Comparison of ENCODE assay signal across 10 cellular contexts in the genomic region with DNA sequence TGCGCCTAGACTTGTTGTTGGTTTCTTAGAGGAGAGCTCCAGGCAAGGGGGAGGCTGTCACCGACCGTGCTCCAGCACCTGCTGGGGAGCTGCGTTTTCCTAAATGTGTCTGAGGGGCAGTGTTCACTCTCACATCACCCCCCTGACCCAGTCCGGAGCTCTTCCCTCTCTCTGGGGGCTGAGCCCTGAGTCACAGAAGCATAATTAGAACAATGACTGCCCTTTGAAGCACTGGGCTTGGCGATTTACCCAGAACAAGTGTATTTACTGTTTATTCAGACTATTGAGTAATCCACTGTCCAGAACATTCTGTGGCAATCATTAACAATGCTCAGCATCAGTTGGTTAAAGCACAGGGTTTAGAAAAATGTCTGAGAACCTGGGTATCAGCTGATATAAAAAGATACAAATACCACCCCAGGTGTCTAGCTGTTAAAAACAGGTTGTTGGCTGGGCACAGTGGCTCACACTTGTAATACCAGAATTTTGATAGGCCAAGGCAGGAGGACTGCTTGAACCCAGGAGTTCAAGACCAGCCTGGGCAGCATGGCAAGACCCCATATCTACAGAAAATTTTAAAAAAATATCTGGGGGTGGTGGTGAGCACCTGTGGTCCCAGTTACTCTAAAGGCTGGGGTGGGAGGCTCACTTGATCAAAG. TPM values are rescaled to one million over a fixed set of nuclear protein-coding genes. Genes with fewer than 3 reads are reported as not detected.
DNase-seq lines count a peak whose midpoint lies in the region; ATAC-seq, FAIRE-seq and TF ChIP-seq lines count a peak whose summit lies in the region.
"Had no signal": no experiment of that assay in that cellular context is flagged by ENCODE, and none has a peak within 500 bp of the region (broad histone marks: within the 10 kb centered on the region; RNA-seq: fewer than 3 reads in every experiment).

No MANE protein-coding gene starts in this region.

- TF ChIP-seq EP300 in HepG2 (IDR thresholded peaks at IDR 0.05; ENCODE audit: low read depth in 2 of 2, low read length in 2 of 2) (peak in 1 of 2 experiments; percentile 94; a peak in 2 of 4 replicates), HepG2 (CRISPR knock-in tag; IDR thresholded peaks at IDR 0.05; ENCODE audit: borderline replicate concordance) (no peak)

- no peak overlapping the region for H3K56ac ChIP-seq in IMR-90 (ENCODE audit: extremely low read depth, insufficient read depth, low read length)

- H4K20me1 ChIP-seq in IMR-90 (ENCODE audit: insufficient read depth, low read length) (no peaks in the 10 kb centered on the region), HepG2 (ENCODE audit: insufficient read depth, low read length) (no peaks in the 10 kb centered on the region)

- no peak overlapping the region for H3K14ac ChIP-seq in IMR-90 (replicated peaks; ENCODE audit: low read depth, low read length)

- H2AK9ac ChIP-seq in IMR-90 (replicated peaks; ENCODE audit: low read depth, low read length, poor library complexity), result no peak overlapping the region

- no peak overlapping the region for H2AK5ac ChIP-seq in IMR-90 (ENCODE audit: low read depth, low read length)

- TF ChIP-seq CTCF in IMR-90 (conservative IDR thresholded peaks at IDR 0.05; ENCODE audit: low read depth, low read length) (no peak), epithelial cell of esophagus (IDR thresholded peaks at IDR 0.05; ENCODE audit: insufficient read depth, low read depth, low read length, missing control alignments) (no peak), HepG2 (CRISPR knock-in tag; IDR thresholded peaks at IDR 0.05) (peak; percentile 36; the same call in 1 of the 2 replicates), thyroid gland (IDR thresholded peaks at IDR 0.05) (no peak), GM10248 (IDR thresholded peaks at IDR 0.05; ENCODE audit: control extremely low read depth, extremely low read depth, low read depth, missing control alignments) (no peak), spleen (IDR thresholded peaks at IDR 0.05 in 8 of 11, conservative IDR thresholded peaks at IDR 0.05 in 3 of 11) (no peak)

- H4K91ac ChIP-seq in IMR-90 (ENCODE audit: insufficient read depth, low read depth, low read length), result no peak overlapping the region

- POLR2A ChIA-PET in IMR-90 (lab: Charles Lee; ENCODE audit: unreplicated experiment), result no interaction called here
- POLR2A ChIA-PET in HepG2 (lab: Yijun Ruan, JAX), result interaction anchor here (1.1 to 1.2 kb wide), 3 partner anchors 16 to 230 kb away, joined by 3 to 6 read pairs (median 3); partner anchors contain the start of gene TMEM208
- POLR2A ChIA-PET in GM10248 (lab: Yijun Ruan, JAX), result interaction anchor here (0.5 kb wide), 1 partner anchor 110 kb away, joined by 3 read pairs; no protein-coding TSS in a partner anchor

- H4K5ac ChIP-seq in IMR-90 (ENCODE audit: low read depth, low read length), result no peak overlapping the region

- WGBS in IMR-90 (ENCODE audit: extremely low coverage in 2 of 2, insufficient read length in 1 of 2), 2 experiments, result 0% methylated on average over 1 of the region's 6 CpGs; no CpG with 5 or more reads in 1 of the 2 experiments
- 6% methylated on average over 6 of the region's 6 CpGs for WGBS in HepG2 (ENCODE audit: low lambda C conversion rate)
- WGBS in thyroid gland, 2 donors, result 28 to 35% methylated on average over 6 of the region's 6 CpGs
- 74 to 83% (median 80%) methylated on average over 4 to 6 of the region's 6 CpGs for WGBS in spleen, 5 donors

- H3K4me2 ChIP-seq in IMR-90 (ENCODE audit: low read depth, low read length), result peak overlapping the region; percentile 3; the same call in 1 of the 2 replicates
- H3K4me2 ChIP-seq in HepG2 (ENCODE audit: low read depth, low read length), result peak overlapping the region; percentile 60

- CTCF ChIA-PET in IMR-90 (lab: Yijun Ruan, JAX), result no interaction called here
- CTCF ChIA-PET in HepG2 (lab: Yijun Ruan, JAX; ENCODE audit: low intra/inter-chr PET ratio, low total read pairs), result no interaction called here
- CTCF ChIA-PET in GM10248 (lab: Yijun Ruan, JAX), result interaction anchor here (0.7 to 1.7 kb wide), 3 partner anchors 11 to 161 kb away, joined by 3 to 4 read pairs (median 3); no protein-coding TSS in a partner anchor

- H2BK5ac ChIP-seq in IMR-90 (ENCODE audit: low read depth, low read length, poor library complexity, severe bottlenecking), result no peak overlapping the region

- no peaks in the 10 kb centered on the region for H3K79me2 ChIP-seq in HepG2 (ENCODE audit: insufficient read depth, low read length)

- no peak overlapping the region for H3K18ac ChIP-seq in IMR-90 (ENCODE audit: low read depth, low read length)

- H2AFZ ChIP-seq in IMR-90 (replicated peaks; ENCODE audit: low read length, poor library complexity) (peak overlapping the region; percentile 26), HepG2 (ENCODE audit: low read length) (no peak overlapping the region)

- in situ Hi-C loops in IMR-90 (cut with MboI; ENCODE audit: low sequenced_read_pairs), result no loop called here
- in situ Hi-C loops in HepG2 (cut with HindIII; ENCODE audit: extremely low pct_ligation_motif_present, low pct_unique_long_range_greater_than_20kb), result no loop called here

- no peaks in the 10 kb centered on the region for H3K79me1 ChIP-seq in IMR-90 (ENCODE audit: low read depth in 1 of 2, low read length in 2 of 2)

- FAIRE-seq in HepG2 (lab: Jason Lieb, UNC), result peak; percentile 89

- H3K23ac ChIP-seq in IMR-90 (ENCODE audit: low read depth, low read length), result no peak overlapping the region

- H3K4ac ChIP-seq in IMR-90 (ENCODE audit: low read depth, low read length), result no peak overlapping the region

- H2BK20ac ChIP-seq in IMR-90 (ENCODE audit: low read depth, low read length), result no peak overlapping the region

- H3K27ac ChIP-seq in IMR-90 (ENCODE audit: insufficient read depth, low read length) (no peak overlapping the region), HepG2 (ENCODE audit: extremely low read length, insufficient read depth, low read length) (no peak overlapping the region), thyroid gland (peak overlapping the region; percentile 69 to 83 (median 75)), spleen (no peak overlapping the region)

- dilution Hi-C loops in IMR-90 (cut with HindIII; ENCODE audit: low sequenced_read_pairs, unreplicated experiment), result no loop called here

- H2BK120ac ChIP-seq in IMR-90 (ENCODE audit: low read depth, low read length), result no peak overlapping the region

- H3K9me1 ChIP-seq in IMR-90 (ENCODE audit: insufficient read depth, low read length), result peaks cover 3% of the 10 kb centered on the region

- BruUV-seq in IMR-90 (replicated peaks; lab: Mats Ljungman, UMichigan), result no TSS peak
- no TSS peak for BruUV-seq in HepG2 (replicated peaks; lab: Mats Ljungman, UMichigan)

- TF ChIP-seq RAD21 in IMR-90 (IDR thresholded peaks at IDR 0.05; ENCODE audit: low read length) (no peak), HepG2 (CRISPR knock-in tag; IDR thresholded peaks at IDR 0.05) (no peak)

- TF ChIP-seq POLR2A in IMR-90 (IDR thresholded peaks at IDR 0.05; ENCODE audit: low read depth, low read length) (no peak), HepG2 (IDR thresholded peaks at IDR 0.05; ENCODE audit: insufficient read depth in 1 of 2, low read depth in 2 of 2, low read length in 2 of 2) (no peak), thyroid gland (IDR thresholded peaks at IDR 0.05) (peak in 1 of 2 donors; percentile 9), spleen (IDR thresholded peaks at IDR 0.05) (no peak)

- H3K4me1 ChIP-seq in IMR-90 (ENCODE audit: control insufficient read depth, insufficient read depth, low read length) (peaks cover 6% of the 10 kb centered on the region; the same call in 1 of the 2 replicates), HepG2 (ENCODE audit: insufficient read depth, low read length) (peaks cover 52% of the 10 kb centered on the region), thyroid gland (peaks cover 28 to 36% of the 10 kb centered on the region in 2 donors), spleen (peaks cover 5 to 17% (median 13%) of the 10 kb centered on the region in 6 donors)

- no peak overlapping the region for H2BK15ac ChIP-seq in IMR-90 (ENCODE audit: low read depth, low read length)

- H3K9me3 ChIP-seq in IMR-90 (ENCODE audit: control insufficient read depth, insufficient read depth, low read length) (no peaks in the 10 kb centered on the region), HepG2 (ENCODE audit: low read length) (no peaks in the 10 kb centered on the region), thyroid gland (no peaks in the 10 kb centered on the region), spleen (no peaks in the 10 kb centered on the region)
- H3K9me3 ChIP-seq: Peyer's patch had no signal

- peak; percentile 66 for ATAC-seq in IMR-90 (ENCODE audit: low read depth)
- ATAC-seq in HepG2, result peak; percentile 83
- ATAC-seq in HG03159 (IDR thresholded peaks at IDR 0.05; ENCODE audit: unreplicated experiment), result no peak

- no peak overlapping the region for H3K9ac ChIP-seq in IMR-90 (ENCODE audit: low read depth, low read length)
- no peak overlapping the region for H3K9ac ChIP-seq in HepG2 (ENCODE audit: insufficient read depth, low read depth, low read length)

- DNase-seq in IMR-90 (peak; percentile 80), epithelial cell of esophagus (ENCODE audit: low read depth) (peak; percentile 41), HepG2 (ENCODE audit: low spot score) (peak; percentile 92), thyroid gland (peak; percentile 85 to 86), GM10248 (ENCODE audit: extremely low spot score) (no peak), spleen (no peak)
- no peak for DNase-seq in stimulated activated CD4-positive, alpha-beta T cell treated with anti-CD3 and anti-CD28 coated beads, Interleukin-4, amount 100 ng/mL, for 24 hours
- DNase-seq: activated CD4-positive, alpha-beta memory T cell treated with anti-CD3 and anti-CD28 coated beads, Interleukin-2, amount 10 ng/mL, durations not matched to agents 7 days and 5 days had no signal

- no peak overlapping the region for H4K8ac ChIP-seq in IMR-90 (ENCODE audit: low read depth in 2 of 2, low read length in 2 of 2)

- intact Hi-C loops in IMR-90 (cut with micrococcal nuclease) (no loop called here), HepG2 (cut with micrococcal nuclease; ENCODE audit: unreplicated experiment) (no loop called here), thyroid gland (cut with DNase I) (no loop called here), spleen (cut with DNase I; ENCODE audit: low total_unique reads) (no loop called here)

- no peak overlapping the region for H3K4me3 ChIP-seq in IMR-90 (ENCODE audit: insufficient read depth, low read depth, low read length)
- H3K4me3 ChIP-seq in epithelial cell of esophagus (ENCODE audit: low read length), result no peak overlapping the region
- peak overlapping the region in 1 of 3 experiments; percentile 11; a peak in 1 of 6 replicates for H3K4me3 ChIP-seq in HepG2 (replicated peaks in 1 of 3; ENCODE audit: insufficient read depth in 1 of 3, low read depth in 2 of 3, low read length in 3 of 3)
- no peak overlapping the region for H3K4me3 ChIP-seq in thyroid gland (replicated peaks in 1 of 3)
- H3K4me3 ChIP-seq in spleen, result no peak overlapping the region
- H3K4me3 ChIP-seq: Peyer's patch had no signal

- H3K27me3 ChIP-seq in IMR-90 (ENCODE audit: control insufficient read depth, insufficient read depth, low read length), result peaks cover 15% of the 10 kb centered on the region
- peaks cover 0 to 3% of the 10 kb centered on the region in 2 experiments; a peak in 1 of 5 replicates for H3K27me3 ChIP-seq in HepG2 (ENCODE audit: control insufficient read depth in 1 of 2, insufficient read depth in 2 of 2, low read length in 2 of 2)
- no peaks in the 10 kb centered on the region for H3K27me3 ChIP-seq in thyroid gland
- H3K27me3 ChIP-seq in spleen (replicated peaks in 1 of 7), result peaks cover 0 to 12% (median 0%) of the 10 kb centered on the region in 7 donors
- H3K27me3 ChIP-seq: Peyer's patch had no signal

- H3K36me3 ChIP-seq in IMR-90 (ENCODE audit: control insufficient read depth, insufficient read depth, low read length) (no peaks in the 10 kb centered on the region), HepG2 (replicated peaks in 1 of 2; ENCODE audit: control insufficient read depth in 1 of 2, insufficient read depth in 2 of 2, low read length in 2 of 2) (no peaks in the 10 kb centered on the region), thyroid gland (no peaks in the 10 kb centered on the region), spleen (no peaks in the 10 kb centered on the region)
- H3K36me3 ChIP-seq: Peyer's patch had no signal

RNA-seq across cellular contexts. Expression of gene CES4A, which starts 8.1 kb away (rescaled TPM):
- total RNA-seq in IMR-90 (2012; rRNA removed) (0.72 and 0.83 TPM in 2 replicates), HepG2 (2016; rRNA removed; fragmentation: Illumina TruSeq; extraction: Trizol) (0.09 TPM in 1 of 2 replicates, not detected in the other), thyroid gland (10 to 100 TPM; 10.9 to 15.7 (median 12.8) TPM), spleen (1 to 10 TPM; 5.0 to 9.1 (median 6.3) TPM)
- polyA plus RNA-seq in IMR-90 (2012; rRNA removed) (4.0 and 4.7 TPM in 2 replicates), HepG2 (2011; rRNA removed) (0.17 and 0.18 TPM in 2 replicates), spleen (1 to 10 TPM; 5.3 to 9.9 (median 8.0) TPM)
- polyA plus RNA-seq in IMR-90 (2012; cell fraction: cytosol; rRNA removed), result 1.7 and 2.2 TPM in 2 replicates
- polyA plus RNA-seq in IMR-90 (2012; cell fraction: nucleus; rRNA removed; ENCODE audit: low replicate concordance), result 43.1 and 51.7 TPM in 2 replicates
- total RNA-seq in HepG2 (2016; cell fraction: cytosol; rRNA removed; fragmentation: Illumina TruSeq; extraction: Trizol; ENCODE audit: low read depth), result not detected in 2 replicates
- total RNA-seq in HepG2 (2016; cell fraction: insoluble cytoplasmic fraction; rRNA removed; fragmentation: Illumina TruSeq; extraction: Trizol), result not detected in 2 replicates
- total RNA-seq in HepG2 (2016; cell fraction: membrane; rRNA removed; fragmentation: Illumina TruSeq; extraction: Trizol), result not detected in 2 replicates
- total RNA-seq in HepG2 (2016; cell fraction: nucleus; rRNA removed; fragmentation: Illumina TruSeq; extraction: Trizol), result 0.43 TPM in 1 of 2 replicates, not detected in the other
- polyA plus RNA-seq in HepG2 (2011; cell fraction: cytosol; rRNA removed), result not detected in 2 replicates
- polyA plus RNA-seq in HepG2 (2011; cell fraction: nucleus; rRNA removed), result 1.1 and 1.3 TPM in 2 replicates
- 0.19 and 0.28 TPM in 2 replicates for polyA plus RNA-seq in HepG2 (2012)
- not detected in 2 replicates for polyA plus RNA-seq in HepG2 (2016; cell fraction: cytosol; fragmentation: Illumina TruSeq; extraction: Trizol; ENCODE audit: low read depth)
- polyA plus RNA-seq in HepG2 (2016; cell fraction: insoluble cytoplasmic fraction; fragmentation: Illumina TruSeq; extraction: Trizol; ENCODE audit: low read depth), result not detected in 2 replicates
- polyA plus RNA-seq in HepG2 (2016; cell fraction: membrane; fragmentation: Illumina TruSeq; extraction: Trizol; ENCODE audit: low read depth), result not detected in 2 replicates
- polyA plus RNA-seq in HepG2 (2016; cell fraction: nucleus; fragmentation: Illumina TruSeq; extraction: Trizol; ENCODE audit: insufficient read depth, low read depth), result 0.24 TPM in 1 of 2 replicates, not detected in the other
- 0.72 TPM in 1 of 2 replicates, not detected in the other for polyA minus RNA-seq in HepG2 (2011; rRNA and poly(A)+ RNA removed; ENCODE audit: low replicate concordance)
- polyA minus RNA-seq in HepG2 (2011; cell fraction: cytosol; rRNA and poly(A)+ RNA removed), result not detected in 2 replicates
- 0.13 TPM in 1 of 2 replicates, not detected in the other for polyA minus RNA-seq in HepG2 (2011; cell fraction: nucleus; rRNA and poly(A)+ RNA removed)

RNA-seq across cellular contexts. Expression of gene CBFB, which starts 32.5 kb away (rescaled TPM):
- total RNA-seq in IMR-90 (2012; rRNA removed), result 48.0 and 110 TPM in 2 replicates
- 39.8 and 44.2 TPM in 2 replicates for polyA plus RNA-seq in IMR-90 (2012; rRNA removed)
- 21.2 and 26.2 TPM in 2 replicates for polyA plus RNA-seq in IMR-90 (2012; cell fraction: cytosol; rRNA removed)
- 21.3 and 21.6 TPM in 2 replicates for polyA plus RNA-seq in IMR-90 (2012; cell fraction: nucleus; rRNA removed; ENCODE audit: low replicate concordance)
- total RNA-seq in HepG2 (2016; rRNA removed; fragmentation: Illumina TruSeq; extraction: Trizol), result 70.8 and 76.0 TPM in 2 replicates
- 14.1 and 16.3 TPM in 2 replicates for total RNA-seq in HepG2 (2016; cell fraction: cytosol; rRNA removed; fragmentation: Illumina TruSeq; extraction: Trizol; ENCODE audit: low read depth)
- 66.9 and 69.6 TPM in 2 replicates for total RNA-seq in HepG2 (2016; cell fraction: insoluble cytoplasmic fraction; rRNA removed; fragmentation: Illumina TruSeq; extraction: Trizol)
- 38.3 and 41.2 TPM in 2 replicates for total RNA-seq in HepG2 (2016; cell fraction: membrane; rRNA removed; fragmentation: Illumina TruSeq; extraction: Trizol)
- 31.2 and 35.7 TPM in 2 replicates for total RNA-seq in HepG2 (2016; cell fraction: nucleus; rRNA removed; fragmentation: Illumina TruSeq; extraction: Trizol)
- 15.4 and 22.1 TPM in 2 replicates for polyA plus RNA-seq in HepG2 (2011; rRNA removed)
- 10.3 and 18.1 TPM in 2 replicates for polyA plus RNA-seq in HepG2 (2011; cell fraction: cytosol; rRNA removed)
- 10.2 and 17.3 TPM in 2 replicates for polyA plus RNA-seq in HepG2 (2011; cell fraction: nucleus; rRNA removed)
- 28.7 and 37.3 TPM in 2 replicates for polyA plus RNA-seq in HepG2 (2012)
- 7.7 and 8.0 TPM in 2 replicates for polyA plus RNA-seq in HepG2 (2016; cell fraction: cytosol; fragmentation: Illumina TruSeq; extraction: Trizol; ENCODE audit: low read depth)
- polyA plus RNA-seq in HepG2 (2016; cell fraction: insoluble cytoplasmic fraction; fragmentation: Illumina TruSeq; extraction: Trizol; ENCODE audit: low read depth), result 67.5 and 73.5 TPM in 2 replicates
- 22.4 and 23.1 TPM in 2 replicates for polyA plus RNA-seq in HepG2 (2016; cell fraction: membrane; fragmentation: Illumina TruSeq; extraction: Trizol; ENCODE audit: low read depth)
- 46.0 and 53.1 TPM in 2 replicates for polyA plus RNA-seq in HepG2 (2016; cell fraction: nucleus; fragmentation: Illumina TruSeq; extraction: Trizol; ENCODE audit: insufficient read depth, low read depth)
- polyA minus RNA-seq in HepG2 (2011; rRNA and poly(A)+ RNA removed; ENCODE audit: low replicate concordance), result 9.6 and 21.2 TPM in 2 replicates
- 35.2 and 47.8 TPM in 2 replicates for polyA minus RNA-seq in HepG2 (2011; cell fraction: cytosol; rRNA and poly(A)+ RNA removed)
- 23.3 and 26.0 TPM in 2 replicates for polyA minus RNA-seq in HepG2 (2011; cell fraction: nucleus; rRNA and poly(A)+ RNA removed)
- 10 to 100 TPM; 31.0 to 60.0 (median 41.5) TPM for total RNA-seq in thyroid gland
- 10 to 100 TPM; 55.8 to 80.4 (median 58.6) TPM for total RNA-seq in spleen
- polyA plus RNA-seq in spleen, result 10 to 100 TPM; 22.7 to 35.1 (median 29.1) TPM

RNA-seq across cellular contexts. Expression of gene CES3, which starts 35.4 kb away (rescaled TPM):
- total RNA-seq in IMR-90 (2012; rRNA removed) (under 0.01 TPM in 1 of 2 replicates, not detected in the other), HepG2 (2016; rRNA removed; fragmentation: Illumina TruSeq; extraction: Trizol) (2.3 and 6.6 TPM in 2 replicates), thyroid gland (1 to 10 TPM in 1 of 4 donors, under 1 TPM in 2, not detected in 1; 0.13 to 1.3 (median 0.22) TPM), spleen (1 to 10 TPM in 1 of 7 donors, under 1 TPM in 5, not detected in 1; 0.23 to 1.3 (median 0.33) TPM)
- polyA plus RNA-seq in IMR-90 (2012; rRNA removed) (0.03 and 0.06 TPM in 2 replicates), HepG2 (2011; rRNA removed) (17.4 and 18.1 TPM in 2 replicates), spleen (under 1 TPM; 0.27 to 0.80 (median 0.43) TPM)
- polyA plus RNA-seq in IMR-90 (2012; cell fraction: cytosol; rRNA removed), result 0.03 TPM in 1 of 2 replicates, not detected in the other
- 1.8 and 1.9 TPM in 2 replicates for polyA plus RNA-seq in IMR-90 (2012; cell fraction: nucleus; rRNA removed; ENCODE audit: low replicate concordance)
- 1.0 and 1.6 TPM in 2 replicates for total RNA-seq in HepG2 (2016; cell fraction: cytosol; rRNA removed; fragmentation: Illumina TruSeq; extraction: Trizol; ENCODE audit: low read depth)
- 2.2 and 6.6 TPM in 2 replicates for total RNA-seq in HepG2 (2016; cell fraction: insoluble cytoplasmic fraction; rRNA removed; fragmentation: Illumina TruSeq; extraction: Trizol)
- 1.1 and 1.5 TPM in 2 replicates for total RNA-seq in HepG2 (2016; cell fraction: membrane; rRNA removed; fragmentation: Illumina TruSeq; extraction: Trizol)
- 7.5 and 8.8 TPM in 2 replicates for total RNA-seq in HepG2 (2016; cell fraction: nucleus; rRNA removed; fragmentation: Illumina TruSeq; extraction: Trizol)
- polyA plus RNA-seq in HepG2 (2011; cell fraction: cytosol; rRNA removed), result 6.7 and 8.6 TPM in 2 replicates
- 92.0 and 127 TPM in 2 replicates for polyA plus RNA-seq in HepG2 (2011; cell fraction: nucleus; rRNA removed)
- 8.9 and 16.9 TPM in 2 replicates for polyA plus RNA-seq in HepG2 (2012)
- 0.78 and 0.88 TPM in 2 replicates for polyA plus RNA-seq in HepG2 (2016; cell fraction: cytosol; fragmentation: Illumina TruSeq; extraction: Trizol; ENCODE audit: low read depth)
- polyA plus RNA-seq in HepG2 (2016; cell fraction: insoluble cytoplasmic fraction; fragmentation: Illumina TruSeq; extraction: Trizol; ENCODE audit: low read depth), result 1.7 and 1.9 TPM in 2 replicates
- polyA plus RNA-seq in HepG2 (2016; cell fraction: membrane; fragmentation: Illumina TruSeq; extraction: Trizol; ENCODE audit: low read depth), result 1.1 and 1.7 TPM in 2 replicates
- 17.9 and 18.5 TPM in 2 replicates for polyA plus RNA-seq in HepG2 (2016; cell fraction: nucleus; fragmentation: Illumina TruSeq; extraction: Trizol; ENCODE audit: insufficient read depth, low read depth)
- polyA minus RNA-seq in HepG2 (2011; rRNA and poly(A)+ RNA removed; ENCODE audit: low replicate concordance), result 11.2 and 24.1 TPM in 2 replicates
- 3.3 and 3.6 TPM in 2 replicates for polyA minus RNA-seq in HepG2 (2011; cell fraction: cytosol; rRNA and poly(A)+ RNA removed)
- 30.0 and 30.8 TPM in 2 replicates for polyA minus RNA-seq in HepG2 (2011; cell fraction: nucleus; rRNA and poly(A)+ RNA removed)

Comparison
In these comparisons a context has a peak if more than half of its experiments do, and no peak if none do; other contexts are left out.
1. DNase-seq: peak in IMR-90 (single experiment), epithelial cell of esophagus (single experiment), HepG2 (single experiment) and thyroid gland (2 of 2); none in stimulated activated CD4-positive, alpha-beta T cell treated with anti-CD3 and anti-CD28 coated beads, Interleukin-4, amount 100 ng/mL, for 24 hours (single experiment), GM10248 (single experiment) and spleen (single experiment).
2. H3K27ac ChIP-seq: peak in thyroid gland (3 of 3); none in IMR-90 (single experiment), HepG2 (single experiment) and spleen (0 of 8).